ENCODE assay signal across 9 cellular contexts in genomic region chr6:130913119-130913518, GRCh38.
DNase-seq lines count a peak whose midpoint lies in the region; ATAC-seq, FAIRE-seq and TF ChIP-seq lines count a peak whose summit lies in the region.
"Had no signal": no experiment of that assay in that cellular context is flagged by ENCODE, and none has a peak within 500 bp of the region (broad histone marks: within the 10 kb centered on the region; RNA-seq: fewer than 3 reads in every experiment).

No MANE protein-coding gene starts in this region.

- no peaks in the 10 kb centered on the region for H3K9me3 ChIP-seq in T-helper 17 cell (ENCODE audit: control insufficient read depth, low read length, poor library complexity, severe bottlenecking)
- H3K9me3 ChIP-seq in small intestine (ENCODE audit: control insufficient read depth, low read depth) = no peaks in the 10 kb centered on the region
- no peaks in the 10 kb centered on the region for H3K9me3 ChIP-seq in upper lobe of left lung

- FAIRE-seq in small intestine (lab: Jason Lieb, UNC) = no peak

- peaks cover 6% of the 10 kb centered on the region for H3K36me3 Mint-ChIP-seq in T-helper 17 cell (ENCODE audit: low read depth)

- no peaks in the 10 kb centered on the region for H3K27me3 Mint-ChIP-seq in T-helper 17 cell

- TF ChIP-seq CTCF in upper lobe of left lung (IDR thresholded peaks at IDR 0.05) = no peak

- H3K27ac Mint-ChIP-seq in T-helper 17 cell = no peak overlapping the region

- peaks cover 5% of the 10 kb centered on the region for H3K4me1 Mint-ChIP-seq in T-helper 17 cell

- H3K4me1 ChIP-seq in small intestine (ENCODE audit: control insufficient read depth in 2 of 2, insufficient read depth in 1 of 2, low read depth in 1 of 2, low read length in 1 of 2) (peaks cover under 1 to 6% of the 10 kb centered on the region in 2 donors), upper lobe of left lung (no peaks in the 10 kb centered on the region)
- H3K4me1 ChIP-seq: left lung had no signal

- H3K4me3 Mint-ChIP-seq in T-helper 17 cell = no peak overlapping the region

- H3K27ac ChIP-seq in small intestine (ENCODE audit: low read depth in 1 of 2, low read length in 1 of 2) = no peak overlapping the region
- no peak overlapping the region for H3K27ac ChIP-seq in upper lobe of left lung
- H3K27ac ChIP-seq: left lung had no signal

- H3K27me3 ChIP-seq in small intestine (ENCODE audit: control insufficient read depth in 2 of 2, insufficient read depth in 2 of 2, low read length in 2 of 2) (no peaks in the 10 kb centered on the region), upper lobe of left lung (no peaks in the 10 kb centered on the region)
- H3K27me3 ChIP-seq: left lung had no signal

- no peak for TF ChIP-seq EP300 in upper lobe of left lung (IDR thresholded peaks at IDR 0.05)

- WGBS in small intestine, 3 donors = 62 to 73% (median 68%) methylated on average over 4 of the region's 4 CpGs
- 62 to 75% methylated on average over 4 of the region's 4 CpGs for WGBS in upper lobe of left lung, 2 donors

- no peak for TF ChIP-seq POLR2A in upper lobe of left lung (IDR thresholded peaks at IDR 0.05)

- H3K4me3 ChIP-seq in small intestine (ENCODE audit: low read depth in 1 of 2, low read length in 2 of 2) (no peak overlapping the region), upper lobe of left lung (no peak overlapping the region)
- H3K4me3 ChIP-seq: left lung had no signal

- peak; percentile 70 for ATAC-seq in HG02763 (IDR thresholded peaks at IDR 0.05; ENCODE audit: unreplicated experiment)
- ATAC-seq in T-helper 17 cell = peak; percentile 56
- no peak for ATAC-seq in upper lobe of left lung (ENCODE audit: low FRiP score in 2 of 2)
- ATAC-seq: left lung had no signal

- peak; percentile 28 for DNase-seq in activated CD4-positive, alpha-beta T cell treated with anti-CD3 and anti-CD28 coated beads for 48 hours
- no peak for DNase-seq in activated CD4-positive, alpha-beta T cell treated with anti-CD3 and anti-CD28 coated beads for 1 hour
- DNase-seq in T-helper 17 cell (no peak), small intestine (peak; percentile 39), upper lobe of left lung (no peak), COR-L47 (lab: John Stamatoyannopoulos, UW) (no peak), NCI-H748 (lab: John Stamatoyannopoulos, UW; ENCODE audit: unreplicated experiment) (no peak)
- DNase-seq: left lung had no signal

- no peaks in the 10 kb centered on the region for H3K36me3 ChIP-seq in small intestine (ENCODE audit: control insufficient read depth in 2 of 2, insufficient read depth in 2 of 2, low read length in 2 of 2)
- H3K36me3 ChIP-seq in upper lobe of left lung = no peaks in the 10 kb centered on the region
- H3K36me3 ChIP-seq: left lung had no signal

Comparison
In these comparisons a context has a peak if more than half of its experiments do, and no peak if none do; other contexts are left out.
1. DNase-seq: peak in activated CD4-positive, alpha-beta T cell treated with anti-CD3 and anti-CD28 coated beads for 48 hours (single experiment) and small intestine (single experiment); none in activated CD4-positive, alpha-beta T cell treated with anti-CD3 and anti-CD28 coated beads for 1 hour (single experiment), T-helper 17 cell (0 of 3), upper lobe of left lung (0 of 2), COR-L47 (single experiment) and NCI-H748 (single experiment).
2. ATAC-seq: peak in HG02763 (single experiment) and T-helper 17 cell (single experiment); none in upper lobe of left lung (0 of 2).